Comparison of ENCODE assay signal across 21 cellular contexts in the genomic region with DNA sequence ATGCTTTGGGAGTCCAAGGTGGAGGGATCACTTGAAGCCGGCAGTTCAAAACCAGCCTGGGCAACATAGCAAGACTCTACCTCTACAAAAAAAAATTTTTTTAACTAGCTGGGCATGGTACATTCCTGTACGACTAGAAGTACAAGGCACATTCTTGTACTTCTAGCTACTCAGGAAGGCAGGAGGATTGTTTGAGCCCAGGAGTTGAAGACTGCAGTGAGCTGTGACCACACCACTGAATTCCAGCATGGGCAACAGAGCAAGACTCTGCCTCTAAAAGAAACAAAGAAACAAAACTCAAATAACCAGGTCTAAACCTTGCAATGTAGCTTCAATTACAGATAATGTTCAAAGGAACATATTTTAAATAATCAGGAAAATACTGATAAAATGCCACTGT. TPM values are rescaled to one million over a fixed set of nuclear protein-coding genes. Genes with fewer than 3 reads are reported as not detected.
DNase-seq lines count a peak whose midpoint lies in the region; ATAC-seq and TF ChIP-seq lines count a peak whose summit lies in the region.
"Had no signal": no experiment of that assay in that cellular context is flagged by ENCODE, and none has a peak within 500 bp of the region (broad histone marks: within the 10 kb centered on the region; RNA-seq: fewer than 3 reads in every experiment).

No MANE protein-coding gene starts in this region.

- intact Hi-C loops in MCF 10A (cut with micrococcal nuclease), result no loop called here
- intact Hi-C loops in CD4-positive, alpha-beta T cell (cut with DNase I, micrococcal nuclease), result no loop called here

- H3K27ac Mint-ChIP-seq in naive thymus-derived CD8-positive, alpha-beta T cell, result peak overlapping the region in 6 of 10 donors; percentile 7 to 69 (median 29)
- no peak overlapping the region for H3K27ac Mint-ChIP-seq in activated naive CD4-positive, alpha-beta T cell treated with anti-CD3 and anti-CD28 coated beads, Interleukin-2, amount 50 U/mL, for 72 hours
- H3K27ac Mint-ChIP-seq in MCF 10A (ENCODE audit: low read depth, unreplicated experiment), result no peak overlapping the region
- no peak overlapping the region for H3K27ac Mint-ChIP-seq in CD4-positive, alpha-beta T cell

- DNase-seq in ACHN, result peak; percentile 9
- peak; percentile 31 for DNase-seq in glomerular visceral epithelial cell (ENCODE audit: extremely low spot score)
- DNase-seq in kidney tubule cell (ENCODE audit: low spot score), result peak; percentile 72
- DNase-seq in naive thymus-derived CD8-positive, alpha-beta T cell, result no peak
- no peak for DNase-seq in activated naive CD4-positive, alpha-beta T cell treated with anti-CD3 and anti-CD28 coated beads, Interleukin-2, amount 50 U/mL, for 72 hours (ENCODE audit: low spot score in 2 of 2)
- no peak for DNase-seq in MCF 10A (ENCODE audit: unreplicated experiment)
- DNase-seq in NOMO-1 treated with dmso at 0.1 percent for 144 hours (lab: John Stamatoyannopoulos, UW; ENCODE audit: unreplicated experiment), result no peak
- no peak for DNase-seq in CD4-positive, alpha-beta T cell
- DNase-seq: AML-193; BE2C; Calu3; CD4-positive, alpha-beta memory T cell; COR-L47; DMS53; DMS79 treated with DMSO at 0.1 percent for 48 hours; GF-D8; GOT3 had no signal

- POLR2A ChIA-PET in naive thymus-derived CD8-positive, alpha-beta T cell (lab: Charles Lee), result no interaction called here
- POLR2A ChIA-PET in MCF 10A (lab: Yijun Ruan, JAX), result no interaction called here
- POLR2A ChIA-PET in CD4-positive, alpha-beta T cell (lab: Charles Lee), result interaction anchor here (0.5 kb wide), 1 partner anchor 280 kb away, joined by 6 read pairs; no protein-coding TSS in a partner anchor

- CTCF ChIA-PET in MCF 10A (lab: Yijun Ruan, JAX), result no interaction called here
- CTCF ChIA-PET in CD4-positive, alpha-beta T cell (lab: Charles Lee), result no interaction called here

- H3K27me3 ChIP-seq in CD4-positive, alpha-beta T cell (ENCODE audit: control insufficient read depth, insufficient read depth, low read length), result no peaks in the 10 kb centered on the region
- H3K27me3 ChIP-seq: BE2C; BLaER1 treated with 17β-estradiol and CSF1 and Interleukin-3, amounts not matched to agents 10 nM and 100 nM had no signal

- ATAC-seq in naive thymus-derived CD8-positive, alpha-beta T cell, result no peak
- ATAC-seq in activated naive CD4-positive, alpha-beta T cell treated with anti-CD3 and anti-CD28 coated beads, Interleukin-2, amount 50 U/mL, for 72 hours, result no peak
- ATAC-seq in CD4-positive, alpha-beta T cell (ENCODE audit: poor library complexity), result no peak

- H3K9me3 ChIP-seq in CD4-positive, alpha-beta T cell (ENCODE audit: control insufficient read depth, low read length), result peaks cover 9% of the 10 kb centered on the region
- H3K9me3 ChIP-seq: BE2C, HAP-1 had no signal

- no peak for TF ChIP-seq CTCF in MCF 10A (IDR thresholded peaks at IDR 0.05; ENCODE audit: unreplicated experiment)
- no peak for TF ChIP-seq CTCF in CD4-positive, alpha-beta T cell (IDR thresholded peaks at IDR 0.05)

- H3K36me3 Mint-ChIP-seq in naive thymus-derived CD8-positive, alpha-beta T cell, result peaks cover 34 to 56% (median 41%) of the 10 kb centered on the region in 3 donors
- peaks cover 30 to 40% of the 10 kb centered on the region in 2 donors for H3K36me3 Mint-ChIP-seq in activated naive CD4-positive, alpha-beta T cell treated with anti-CD3 and anti-CD28 coated beads, Interleukin-2, amount 50 U/mL, for 72 hours
- H3K36me3 Mint-ChIP-seq in MCF 10A (ENCODE audit: insufficient read depth, unreplicated experiment), result peaks cover 24% of the 10 kb centered on the region
- peaks cover 75% of the 10 kb centered on the region for H3K36me3 Mint-ChIP-seq in CD4-positive, alpha-beta T cell (ENCODE audit: low read depth)

- H3K9me3 Mint-ChIP-seq in naive thymus-derived CD8-positive, alpha-beta T cell, result peaks cover 14 to 36% (median 28%) of the 10 kb centered on the region in 9 donors
- peaks cover 25 to 26% of the 10 kb centered on the region in 2 donors for H3K9me3 Mint-ChIP-seq in activated naive CD4-positive, alpha-beta T cell treated with anti-CD3 and anti-CD28 coated beads, Interleukin-2, amount 50 U/mL, for 72 hours
- peaks cover 16% of the 10 kb centered on the region for H3K9me3 Mint-ChIP-seq in MCF 10A (ENCODE audit: unreplicated experiment)
- peaks cover 19% of the 10 kb centered on the region for H3K9me3 Mint-ChIP-seq in CD4-positive, alpha-beta T cell

- no TSS peak for BruUV-seq in MCF 10A (replicated peaks; lab: Mats Ljungman, UMichigan)

- in situ Hi-C loops in ACHN (cut with HindIII; ENCODE audit: low pct_ligation_motif_present, low pct_unique_long_range_greater_than_20kb, low sequenced_read_pairs), result no loop called here

- no peak overlapping the region for H3K27ac ChIP-seq in CD4-positive, alpha-beta T cell (ENCODE audit: low read depth, low read length)
- H3K27ac ChIP-seq: 22Rv1; BLaER1 treated with 17β-estradiol and CSF1 and Interleukin-3, amounts not matched to agents 10 nM and 100 nM had no signal

- H3K4me3 Mint-ChIP-seq in naive thymus-derived CD8-positive, alpha-beta T cell, result no peak overlapping the region
- H3K4me3 Mint-ChIP-seq in MCF 10A (ENCODE audit: unreplicated experiment), result no peak overlapping the region
- H3K4me3 Mint-ChIP-seq in CD4-positive, alpha-beta T cell, result no peak overlapping the region
- H3K4me3 Mint-ChIP-seq: CD14-positive monocyte had no signal

- no peaks in the 10 kb centered on the region for H3K27me3 Mint-ChIP-seq in naive thymus-derived CD8-positive, alpha-beta T cell
- no peaks in the 10 kb centered on the region for H3K27me3 Mint-ChIP-seq in MCF 10A (ENCODE audit: insufficient read depth, unreplicated experiment)
- H3K27me3 Mint-ChIP-seq in CD4-positive, alpha-beta T cell, result no peaks in the 10 kb centered on the region
- H3K27me3 Mint-ChIP-seq: CD4-positive, alpha-beta memory T cell had no signal

- H3K4me1 Mint-ChIP-seq in naive thymus-derived CD8-positive, alpha-beta T cell, result peaks cover 24 to 35% (median 28%) of the 10 kb centered on the region in 4 donors
- H3K4me1 Mint-ChIP-seq in MCF 10A (ENCODE audit: insufficient read depth, unreplicated experiment), result peaks cover 8% of the 10 kb centered on the region
- H3K4me1 Mint-ChIP-seq in CD4-positive, alpha-beta T cell (ENCODE audit: low read depth), result peaks cover 47% of the 10 kb centered on the region

RNA-seq across cellular contexts. Expression of a gene that starts 56.2 kb away (rescaled TPM):
- total RNA-seq in naive thymus-derived CD8-positive, alpha-beta T cell, result 10 to 100 TPM; 40.2 to 40.6 TPM
- 10 to 100 TPM; 36.4 to 43.8 (median 36.8) TPM for polyA plus RNA-seq in naive thymus-derived CD8-positive, alpha-beta T cell
- 10 to 100 TPM in 1 of 2 donors, 1 to 10 TPM in 1; 10.0 to 20.9 TPM for total RNA-seq in activated naive CD4-positive, alpha-beta T cell treated with anti-CD3 and anti-CD28 coated beads, Interleukin-2, amount 50 U/mL, for 72 hours
- 36.0 and 52.7 TPM in 2 replicates for total RNA-seq in MCF 10A (2022)
- 10 to 100 TPM; 33.5 to 36.3 TPM for total RNA-seq in CD4-positive, alpha-beta T cell

Comparison
In these comparisons a context has a peak if more than half of its experiments do, and no peak if none do; other contexts are left out.
1. DNase-seq: peak in ACHN (single experiment), glomerular visceral epithelial cell (single experiment) and kidney tubule cell (single experiment); none in naive thymus-derived CD8-positive, alpha-beta T cell (0 of 10), activated naive CD4-positive, alpha-beta T cell treated with anti-CD3 and anti-CD28 coated beads, Interleukin-2, amount 50 U/mL, for 72 hours (0 of 2), MCF 10A (single experiment), NOMO-1 treated with dmso at 0.1 percent for 144 hours (single experiment) and CD4-positive, alpha-beta T cell (0 of 10).
2. H3K27ac Mint-ChIP-seq: peak in naive thymus-derived CD8-positive, alpha-beta T cell (6 of 10); none in activated naive CD4-positive, alpha-beta T cell treated with anti-CD3 and anti-CD28 coated beads, Interleukin-2, amount 50 U/mL, for 72 hours (0 of 2), MCF 10A (single experiment) and CD4-positive, alpha-beta T cell (single experiment).